31 cellular contexts compared by ENCODE assay signal in the genomic region with DNA sequence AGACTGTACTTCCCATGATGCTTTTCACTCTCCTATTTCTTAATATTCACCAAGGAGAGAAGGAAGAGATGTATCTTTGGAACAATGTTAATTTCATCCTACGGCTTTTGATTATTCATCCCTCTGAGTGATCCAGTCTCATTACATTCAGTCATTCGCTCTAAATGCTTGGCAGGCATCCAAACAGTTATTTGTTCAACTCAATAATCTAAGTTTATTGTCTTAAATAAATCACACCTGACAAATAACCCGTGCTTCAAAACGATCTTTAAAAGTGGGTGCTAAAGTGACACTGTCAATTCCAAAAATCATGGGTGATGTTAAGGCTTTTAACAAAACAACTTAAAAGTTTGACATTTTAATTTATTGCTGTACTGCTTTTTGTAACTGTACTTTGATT.
DNase-seq lines count a peak whose midpoint lies in the region; FAIRE-seq and TF ChIP-seq lines count a peak whose summit lies in the region.
"Had no signal": no experiment of that assay in that cellular context is flagged by ENCODE, and none has a peak within 500 bp of the region (broad histone marks: within the 10 kb centered on the region; RNA-seq: fewer than 3 reads in every experiment).

No MANE protein-coding gene starts in this region.

- H3K4me1 Mint-ChIP-seq in activated CD4-positive, alpha-beta memory T cell treated with anti-CD3 and anti-CD28 coated beads, Interleukin-2, amount 10 ng/mL, durations not matched to agents 7 days and 5 days: no peaks in the 10 kb centered on the region
- H3K4me1 Mint-ChIP-seq: activated CD4-positive, alpha-beta T cell treated with anti-CD3 and anti-CD28 coated beads for 36 hours; activated naive CD8-positive, alpha-beta T cell treated with anti-CD3 and anti-CD28 coated beads for 36 hours; stimulated activated naive CD8-positive, alpha-beta T cell treated with anti-CD3 and anti-CD28 coated beads, Interleukin-15, amount 100 ng/mL, for 72 hours had no signal

- no peak overlapping the region for H3K4me3 Mint-ChIP-seq in activated CD4-positive, alpha-beta memory T cell treated with anti-CD3 and anti-CD28 coated beads, Interleukin-2, amount 10 ng/mL, durations not matched to agents 7 days and 5 days
- H3K4me3 Mint-ChIP-seq: activated CD4-positive, alpha-beta T cell treated with anti-CD3 and anti-CD28 coated beads for 36 hours; activated naive CD8-positive, alpha-beta T cell treated with anti-CD3 and anti-CD28 coated beads for 36 hours; CD4-positive, alpha-beta T cell; effector memory CD8-positive, alpha-beta T cell; natural killer cell treated with Interleukin-12 subunit alpha and Interleukin-12 subunit beta and Interleukin-15 and Interleukin-18, amount 100 ng/mL, for 72 hours; stimulated activated naive CD8-positive, alpha-beta T cell treated with anti-CD3 and anti-CD28 coated beads, Interleukin-15, amount 100 ng/mL, for 72 hours had no signal

- no peaks in the 10 kb centered on the region for H3K36me3 Mint-ChIP-seq in activated CD4-positive, alpha-beta memory T cell treated with anti-CD3 and anti-CD28 coated beads, Interleukin-2, amount 10 ng/mL, durations not matched to agents 7 days and 5 days (ENCODE audit: low read depth)
- H3K36me3 Mint-ChIP-seq: activated naive CD8-positive, alpha-beta T cell treated with anti-CD3 and anti-CD28 coated beads for 36 hours; natural killer cell treated with Interleukin-12 subunit alpha and Interleukin-12 subunit beta and Interleukin-15 and Interleukin-18, amount 100 ng/mL, for 72 hours had no signal

- TF ChIP-seq CTCF in epithelial cell of esophagus (IDR thresholded peaks at IDR 0.05; ENCODE audit: insufficient read depth, low read depth, low read length, missing control alignments) (no peak), D721Med (IDR thresholded peaks at IDR 0.05; ENCODE audit: insufficient read depth, missing control alignments) (no peak)

- FAIRE-seq in D721Med (lab: Jason Lieb, UNC): no peak
- FAIRE-seq: A204.1, HepG2 had no signal

- H3K27me3 Mint-ChIP-seq in activated CD4-positive, alpha-beta memory T cell treated with anti-CD3 and anti-CD28 coated beads, Interleukin-2, amount 10 ng/mL, durations not matched to agents 7 days and 5 days: no peaks in the 10 kb centered on the region
- H3K27me3 Mint-ChIP-seq: activated CD4-positive, alpha-beta T cell treated with anti-CD3 and anti-CD28 coated beads for 36 hours; activated naive CD8-positive, alpha-beta T cell treated with anti-CD3 and anti-CD28 coated beads for 36 hours; CD4-positive, alpha-beta T cell; effector memory CD8-positive, alpha-beta T cell; natural killer cell treated with Interleukin-12 subunit alpha and Interleukin-12 subunit beta and Interleukin-15 and Interleukin-18, amount 100 ng/mL, for 72 hours; stimulated activated naive CD8-positive, alpha-beta T cell treated with anti-CD3 and anti-CD28 coated beads, Interleukin-15, amount 100 ng/mL, for 72 hours had no signal

- no peak overlapping the region for H3K27ac Mint-ChIP-seq in activated CD4-positive, alpha-beta memory T cell treated with anti-CD3 and anti-CD28 coated beads, Interleukin-2, amount 10 ng/mL, durations not matched to agents 7 days and 5 days
- H3K27ac Mint-ChIP-seq: activated CD4-positive, alpha-beta T cell treated with anti-CD3 and anti-CD28 coated beads for 36 hours; activated naive CD8-positive, alpha-beta T cell treated with anti-CD3 and anti-CD28 coated beads for 36 hours; CD4-positive, alpha-beta T cell; effector memory CD8-positive, alpha-beta T cell; natural killer cell treated with Interleukin-12 subunit alpha and Interleukin-12 subunit beta and Interleukin-15 and Interleukin-18, amount 100 ng/mL, for 72 hours; stimulated activated naive CD8-positive, alpha-beta T cell treated with anti-CD3 and anti-CD28 coated beads, Interleukin-15, amount 100 ng/mL, for 72 hours had no signal

- H3K4me3 ChIP-seq in epithelial cell of esophagus (ENCODE audit: low read length): no peak overlapping the region
- H3K4me3 ChIP-seq: coronary artery, PC-9, skin epidermis, thyroid gland had no signal

- POLR2A ChIA-PET in activated CD4-positive, alpha-beta memory T cell treated with anti-CD3 and anti-CD28 coated beads, Interleukin-2, amount 10 ng/mL, durations not matched to agents 7 days and 5 days (lab: Charles Lee): no interaction called here

- CTCF ChIA-PET in activated CD4-positive, alpha-beta memory T cell treated with anti-CD3 and anti-CD28 coated beads, Interleukin-2, amount 10 ng/mL, durations not matched to agents 7 days and 5 days (lab: Charles Lee): no interaction called here

- peak; percentile 41 for DNase-seq in NCI-H146 (lab: John Stamatoyannopoulos, UW)
- DNase-seq in NCI-H146 treated with DMSO at 0.1 percent for 48 hours (lab: John Stamatoyannopoulos, UW; ENCODE audit: unreplicated experiment): no peak
- DNase-seq in NCI-H1092 (lab: John Stamatoyannopoulos, UW): peak; percentile 27
- DNase-seq in NCI-H510A (lab: John Stamatoyannopoulos, UW): peak; percentile 37
- peak; percentile 45 for DNase-seq in epithelial cell of esophagus (ENCODE audit: low read depth)
- no peak for DNase-seq in activated CD4-positive, alpha-beta memory T cell treated with anti-CD3 and anti-CD28 coated beads, Interleukin-2, amount 10 ng/mL, durations not matched to agents 7 days and 5 days
- no peak for DNase-seq in D721Med (ENCODE audit: insufficient read length, low spot score)
- DNase-seq in activated T-cell treated with anti-CD3 and anti-CD28 coated beads, Interleukin-2, amount 50 U/mL, for 48 hours: no peak
- DNase-seq: activated CD4-positive, alpha-beta T cell treated with anti-CD3 and anti-CD28 coated beads for 36 hours; activated effector memory CD4-positive, alpha-beta T cell treated with anti-CD3 and anti-CD28 coated beads, Interleukin-2, amount 50 U/mL, for 16 hours; activated naive CD8-positive, alpha-beta T cell treated with anti-CD3 and anti-CD28 coated beads for 36 hours; AML-193; aorta; CD4-positive, alpha-beta T cell; DND-41; effector memory CD8-positive, alpha-beta T cell; HCEC 1CT; Kasumi-1; kidney; NCI-H2227 treated with DMSO at 0.1 percent for 48 hours; PC-9; Right ventricle myocardium superior; stimulated activated CD4-positive, alpha-beta T cell treated with anti-CD3 and anti-CD28 coated beads, Interleukin-1b, Interleukin-23, amount 100 ng/mL, for 48 hours; stimulated activated CD8-positive, alpha-beta memory T cell treated with anti-CD3 and anti-CD28 coated beads, Interleukin-4, amount 100 ng/mL, for 48 hours; stimulated activated naive CD8-positive, alpha-beta T cell treated with anti-CD3 and anti-CD28 coated beads, Interleukin-15, amount 100 ng/mL, for 72 hours; thyroid gland had no signal

- H3K9me3 Mint-ChIP-seq in activated CD4-positive, alpha-beta memory T cell treated with anti-CD3 and anti-CD28 coated beads, Interleukin-2, amount 10 ng/mL, durations not matched to agents 7 days and 5 days: peaks cover 2% of the 10 kb centered on the region

Comparison
In these comparisons a context has a peak if more than half of its experiments do, and no peak if none do; other contexts are left out.
1. DNase-seq: peak in NCI-H146 (single experiment), NCI-H1092 (single experiment), NCI-H510A (single experiment) and epithelial cell of esophagus (single experiment); none in NCI-H146 treated with DMSO at 0.1 percent for 48 hours (single experiment), activated CD4-positive, alpha-beta memory T cell treated with anti-CD3 and anti-CD28 coated beads, Interleukin-2, amount 10 ng/mL, durations not matched to agents 7 days and 5 days (single experiment), D721Med (single experiment) and activated T-cell treated with anti-CD3 and anti-CD28 coated beads, Interleukin-2, amount 50 U/mL, for 48 hours (0 of 2).